In genomic region chr12:121132601-121133481, GRCh38 we compare ENCODE assay signal across 1 cellular context.
TF ChIP-seq lines count a peak whose summit lies in the region.

Gene P2RX7 (plus strand): TSS chr12:121132876. CDS start chr12:121132971, 95 bp downstream.

TF ChIP-seq in GM12878, 131 proteins besides CTCF, POLR2A, EP300 and RAD21 (continued from another document):
- TF ChIP-seq, protein P1, sequence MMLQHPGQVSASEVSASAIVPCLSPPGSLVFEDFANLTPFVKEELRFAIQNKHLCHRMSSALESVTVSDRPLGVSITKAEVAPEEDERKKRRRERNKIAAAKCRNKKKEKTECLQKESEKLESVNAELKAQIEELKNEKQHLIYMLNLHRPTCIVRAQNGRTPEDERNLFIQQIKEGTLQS (IDR thresholded peaks at IDR 0.05; ENCODE audit: borderline replicate concordance, extremely low read depth, low read depth, low read length): no peak
- TF ChIP-seq NBN (IDR thresholded peaks at IDR 0.05): 0 out of 2 replicates have a peak, but pooled peaks have one; percentile 33
- TF ChIP-seq FOXM1 (IDR thresholded peaks at IDR 0.05; ENCODE audit: low read depth, low read length): no peak
- no peak for TF ChIP-seq HCFC1 (IDR thresholded peaks at IDR 0.05; ENCODE audit: low read length)
- no peak for TF ChIP-seq IRF5 (IDR thresholded peaks at IDR 0.05; ENCODE audit: borderline replicate concordance)
- TF ChIP-seq NFYA (IDR thresholded peaks at IDR 0.05; ENCODE audit: borderline replicate concordance, low read depth, low read length): no peak
- no peak for TF ChIP-seq BCL11A (IDR thresholded peaks at IDR 0.05; ENCODE audit: low read depth, low read length)
- no peak for TF ChIP-seq SP1 (IDR thresholded peaks at IDR 0.05; ENCODE audit: low read depth, low read length)
- TF ChIP-seq POU2F2 (IDR thresholded peaks at IDR 0.05; ENCODE audit: borderline replicate concordance, low read depth, low read length): no peak
- no peak for TF ChIP-seq SRF (IDR thresholded peaks at IDR 0.05; ENCODE audit: low read depth in 2 of 2, low read length in 2 of 2)
- TF ChIP-seq POLR2AphosphoS5 (IDR thresholded peaks at IDR 0.05; ENCODE audit: low read length): no peak
- TF ChIP-seq MLLT1 (IDR thresholded peaks at IDR 0.05): no peak
- no peak for TF ChIP-seq MYC (IDR thresholded peaks at IDR 0.05; ENCODE audit: insufficient read depth, insufficient read length, insufficient replicate concordance, low read length, severe bottlenecking)
- TF ChIP-seq NR2C1 (IDR thresholded peaks at IDR 0.05): no peak
- 0 out of 4 replicates have a peak, but pooled peaks have one; percentile 40 to 41 for TF ChIP-seq BHLHE40 (IDR thresholded peaks at IDR 0.05; ENCODE audit: borderline replicate concordance in 1 of 2, low read depth in 2 of 2, low read length in 1 of 2)
- peak; percentile 58 for TF ChIP-seq ATF7 (IDR thresholded peaks at IDR 0.05; ENCODE audit: low read depth)
- TF ChIP-seq, protein P2, sequence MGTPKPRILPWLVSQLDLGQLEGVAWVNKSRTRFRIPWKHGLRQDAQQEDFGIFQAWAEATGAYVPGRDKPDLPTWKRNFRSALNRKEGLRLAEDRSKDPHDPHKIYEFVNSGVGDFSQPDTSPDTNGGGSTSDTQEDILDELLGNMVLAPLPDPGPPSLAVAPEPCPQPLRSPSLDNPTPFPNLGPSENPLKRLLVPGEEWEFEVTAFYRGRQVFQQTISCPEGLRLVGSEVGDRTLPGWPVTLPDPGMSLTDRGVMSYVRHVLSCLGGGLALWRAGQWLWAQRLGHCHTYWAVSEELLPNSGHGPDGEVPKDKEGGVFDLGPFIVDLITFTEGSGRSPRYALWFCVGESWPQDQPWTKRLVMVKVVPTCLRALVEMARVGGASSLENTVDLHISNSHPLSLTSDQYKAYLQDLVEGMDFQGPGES (IDR thresholded peaks at IDR 0.05): no peak
- no peak for TF ChIP-seq MEF2B (IDR thresholded peaks at IDR 0.05; ENCODE audit: partially characterized antibody, poor library complexity, severe bottlenecking)
- TF ChIP-seq, protein P3, sequence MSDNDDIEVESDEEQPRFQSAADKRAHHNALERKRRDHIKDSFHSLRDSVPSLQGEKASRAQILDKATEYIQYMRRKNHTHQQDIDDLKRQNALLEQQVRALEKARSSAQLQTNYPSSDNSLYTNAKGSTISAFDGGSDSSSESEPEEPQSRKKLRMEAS (IDR thresholded peaks at IDR 0.05; ENCODE audit: low read depth, low read length): peak; percentile 36
- no peak for TF ChIP-seq NFIC (IDR thresholded peaks at IDR 0.05; ENCODE audit: low read depth, low read length)
- no peak for TF ChIP-seq JUND (IDR thresholded peaks at IDR 0.05; ENCODE audit: low read depth, low read length)
- TF ChIP-seq JUNB (IDR thresholded peaks at IDR 0.05): no peak
- TF ChIP-seq USF1 (IDR thresholded peaks at IDR 0.05; ENCODE audit: borderline replicate concordance, extremely low read length, insufficient read depth, low read depth, low read length): no peak
- TF ChIP-seq ZZZ3 (IDR thresholded peaks at IDR 0.05; ENCODE audit: control insufficient read depth, insufficient read length, low read depth): no peak
- no peak for TF ChIP-seq ATF2 (IDR thresholded peaks at IDR 0.05; ENCODE audit: low read length)
